1 cellular context compared by ENCODE assay signal in genomic region chr17:79615926-79616325, GRCh38.
TF ChIP-seq lines count a peak whose summit lies in the region.

No MANE protein-coding gene starts in this region.

TF ChIP-seq in H1, 55 proteins besides CTCF, POLR2A, EP300 and RAD21:
- TF ChIP-seq E2F6 (IDR thresholded peaks at IDR 0.05), result no peak
- no peak for TF ChIP-seq KDM5A (IDR thresholded peaks at IDR 0.05; ENCODE audit: low read length)
- no peak for TF ChIP-seq RBBP5 (IDR thresholded peaks at IDR 0.05; ENCODE audit: borderline replicate concordance, low read depth, low read length)
- TF ChIP-seq CHD1 (IDR thresholded peaks at IDR 0.05; ENCODE audit: low read depth, low read length), result no peak
- no peak for TF ChIP-seq KDM4A (IDR thresholded peaks at IDR 0.05; ENCODE audit: low read depth, low read length, severe bottlenecking)
- no peak for TF ChIP-seq CREB1 (IDR thresholded peaks at IDR 0.05)
TF ChIP-seq in H1: peak in this region for 0.
